In the genomic region with DNA sequence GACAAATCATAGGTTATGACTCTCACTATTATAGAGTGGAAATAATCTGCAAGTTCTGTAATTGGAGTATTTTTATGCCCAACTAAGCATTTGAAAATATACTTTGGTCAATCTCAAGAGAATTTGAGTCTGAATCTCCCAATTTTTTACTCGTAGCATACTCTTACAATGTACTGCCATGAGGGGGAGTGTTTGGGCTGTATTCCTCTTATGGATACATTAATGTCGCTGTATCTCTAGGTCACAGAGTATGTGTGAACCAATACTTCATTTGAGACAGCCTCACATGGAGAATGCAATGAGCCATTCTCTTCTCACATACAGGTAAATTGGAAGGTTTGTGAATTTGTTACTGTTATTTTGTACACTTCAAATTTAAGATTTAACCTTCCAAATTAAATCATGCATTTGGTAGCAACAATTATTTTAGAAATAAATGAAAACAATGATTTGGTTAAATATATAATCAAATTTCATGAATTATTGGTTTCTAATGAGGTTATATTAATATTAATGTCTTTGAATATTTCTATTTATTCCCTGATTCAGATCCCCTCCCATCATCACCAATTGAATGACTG, we compare ENCODE assay signal across 8 cellular contexts. TPM values are rescaled to one million over a fixed set of nuclear protein-coding genes. Genes with fewer than 3 reads are reported as not detected.
DNase-seq lines count a peak whose midpoint lies in the region; ATAC-seq lines count a peak whose summit lies in the region.

No MANE protein-coding gene starts in this region.

- no peak overlapping the region for H3K4me3 Mint-ChIP-seq in activated CD4-positive, alpha-beta T cell treated with anti-CD3 and anti-CD28 coated beads, Interleukin-2, amount 10 ng/mL, durations not matched to agents 7 days and 5 days

- DNase-seq in DMS53 (lab: John Stamatoyannopoulos, UW) = peak; percentile 81
- peak; percentile 90 for DNase-seq in NCI-H2171 treated with DMSO at 0.1 percent for 48 hours (lab: John Stamatoyannopoulos, UW)
- peak; percentile 73 for DNase-seq in activated CD4-positive, alpha-beta T cell treated with anti-CD3 and anti-CD28 coated beads, Interleukin-2, amount 10 ng/mL, durations not matched to agents 7 days and 5 days
- DNase-seq in germinal center (ENCODE audit: low spot score) = peak; percentile 31
- peak; percentile 39 for DNase-seq in pulmonary artery endothelial cell (ENCODE audit: low read depth, low spot score)
- DNase-seq in NCI-H1048 (lab: John Stamatoyannopoulos, UW) = no peak

- no peak overlapping the region for H3K27ac Mint-ChIP-seq in activated CD4-positive, alpha-beta T cell treated with anti-CD3 and anti-CD28 coated beads, Interleukin-2, amount 10 ng/mL, durations not matched to agents 7 days and 5 days

- H3K36me3 Mint-ChIP-seq in activated CD4-positive, alpha-beta T cell treated with anti-CD3 and anti-CD28 coated beads, Interleukin-2, amount 10 ng/mL, durations not matched to agents 7 days and 5 days (ENCODE audit: low read depth) = no peaks in the 10 kb centered on the region

- CTCF ChIA-PET in activated CD4-positive, alpha-beta T cell treated with anti-CD3 and anti-CD28 coated beads, Interleukin-2, amount 10 ng/mL, durations not matched to agents 7 days and 5 days (lab: Charles Lee) = interaction anchor here (1.1 to 1.2 kb wide), 2 partner anchors 22 to 29 kb away, joined by 3 to 4 read pairs; no protein-coding TSS in a partner anchor

- H3K9me3 Mint-ChIP-seq in activated CD4-positive, alpha-beta T cell treated with anti-CD3 and anti-CD28 coated beads, Interleukin-2, amount 10 ng/mL, durations not matched to agents 7 days and 5 days = no peaks in the 10 kb centered on the region

- peaks cover 8% of the 10 kb centered on the region for H3K4me1 Mint-ChIP-seq in activated CD4-positive, alpha-beta T cell treated with anti-CD3 and anti-CD28 coated beads, Interleukin-2, amount 10 ng/mL, durations not matched to agents 7 days and 5 days

- peak; percentile 81 for ATAC-seq in GM19324 (IDR thresholded peaks at IDR 0.05; ENCODE audit: low FRiP score, unreplicated experiment)
- peak; percentile 99 for ATAC-seq in HG03139 (IDR thresholded peaks at IDR 0.05; ENCODE audit: unreplicated experiment)

- H3K27me3 Mint-ChIP-seq in activated CD4-positive, alpha-beta T cell treated with anti-CD3 and anti-CD28 coated beads, Interleukin-2, amount 10 ng/mL, durations not matched to agents 7 days and 5 days = peaks cover 9% of the 10 kb centered on the region

- POLR2A ChIA-PET in activated CD4-positive, alpha-beta T cell treated with anti-CD3 and anti-CD28 coated beads, Interleukin-2, amount 10 ng/mL, durations not matched to agents 7 days and 5 days (lab: Charles Lee) = no interaction called here

RNA-seq across cellular contexts. Expression of a gene that starts 5.5 kb away (rescaled TPM):
- total RNA-seq in activated CD4-positive, alpha-beta T cell treated with anti-CD3 and anti-CD28 coated beads, Interleukin-2, amount 10 ng/mL, durations not matched to agents 7 days and 5 days = 1 to 10 TPM; 4.0 to 5.2 TPM
- total RNA-seq in pulmonary artery endothelial cell = 0.95 and 8.1 TPM in 2 replicates

RNA-seq across cellular contexts. Expression of a gene that starts 33.4 kb away (rescaled TPM):
- not detected for total RNA-seq in activated CD4-positive, alpha-beta T cell treated with anti-CD3 and anti-CD28 coated beads, Interleukin-2, amount 10 ng/mL, durations not matched to agents 7 days and 5 days
- under 0.01 and 0.11 TPM in 2 replicates for total RNA-seq in pulmonary artery endothelial cell
